ENCODE assay signal across 37 cellular contexts in the genomic region with DNA sequence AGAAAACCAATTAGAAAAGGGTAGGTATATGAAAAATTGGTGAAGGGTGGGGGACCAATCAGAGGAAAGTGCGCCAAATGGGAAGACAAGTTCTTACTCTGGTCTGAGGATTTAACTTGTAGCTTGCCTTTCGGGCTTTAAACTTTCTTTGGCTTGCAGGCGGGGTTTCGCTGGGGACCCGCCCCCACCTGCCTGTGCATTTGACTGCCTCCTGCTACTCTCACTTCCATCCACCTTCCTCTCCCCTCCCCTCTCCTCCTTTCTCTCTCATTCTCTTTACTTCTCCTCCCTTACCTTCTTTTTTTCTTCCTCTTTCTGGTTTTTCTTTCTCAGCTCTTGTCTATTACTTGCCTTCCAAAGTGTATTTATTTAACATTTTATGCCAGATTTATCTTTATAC.
"Had no signal": no experiment of that assay in that cellular context is flagged by ENCODE, and none has a peak within 500 bp of the region (broad histone marks: within the 10 kb centered on the region; RNA-seq: fewer than 3 reads in every experiment).

No MANE protein-coding gene starts in this region.

- H3K9me3 ChIP-seq: adrenal gland, body of pancreas, breast epithelium had no signal

- H3K27me3 Mint-ChIP-seq: activated B cell treated with CpG ODN at 0.5 μM for 24 hours; activated CD4-positive, alpha-beta memory T cell treated with anti-CD3 and anti-CD28 coated beads for 36 hours; activated CD4-positive, alpha-beta T cell treated with anti-CD3 and anti-CD28 coated beads, Interleukin-2, amount 10 ng/mL, durations not matched to agents 24 days and 14 days; activated CD8-positive, alpha-beta T cell treated with anti-CD3 and anti-CD28 coated beads for 36 hours; activated naive CD8-positive, alpha-beta T cell treated with anti-CD3 and anti-CD28 coated beads for 36 hours; activated T-helper 17 cell treated with anti-CD3 and anti-CD28 coated beads, Interleukin-2, amount 50 U/mL, for 72 hours had no signal

- H3K27me3 ChIP-seq: adrenal gland, body of pancreas, brain microvascular endothelial cell, breast epithelium had no signal

- H3K4me1 Mint-ChIP-seq: activated B cell treated with CpG ODN at 0.5 μM for 24 hours; activated CD4-positive, alpha-beta T cell treated with anti-CD3 and anti-CD28 coated beads, Interleukin-2, amount 10 ng/mL, durations not matched to agents 24 days and 14 days; activated naive CD8-positive, alpha-beta T cell treated with anti-CD3 and anti-CD28 coated beads for 36 hours; activated T-helper 17 cell treated with anti-CD3 and anti-CD28 coated beads, Interleukin-2, amount 50 U/mL, for 72 hours had no signal

- H3K4me1 ChIP-seq: adrenal gland, body of pancreas, breast epithelium had no signal

- FAIRE-seq: astrocyte, TTC549 had no signal

- H3K27ac Mint-ChIP-seq: activated B cell treated with CpG ODN at 0.5 μM for 24 hours; activated CD4-positive, alpha-beta memory T cell treated with anti-CD3 and anti-CD28 coated beads for 36 hours; activated CD4-positive, alpha-beta T cell treated with anti-CD3 and anti-CD28 coated beads, Interleukin-2, amount 10 ng/mL, durations not matched to agents 24 days and 14 days; activated CD8-positive, alpha-beta T cell treated with anti-CD3 and anti-CD28 coated beads for 36 hours; activated naive CD4-positive, alpha-beta T cell treated with anti-CD3 and anti-CD28 coated beads for 36 hours; activated naive CD4-positive, alpha-beta T cell treated with anti-CD3 and anti-CD28 coated beads, Interleukin-2, amount 50 U/mL, for 72 hours; activated naive CD8-positive, alpha-beta T cell treated with anti-CD3 and anti-CD28 coated beads for 36 hours; activated T-cell treated with anti-CD3 and anti-CD28 coated beads, Interleukin-2, amount 50 U/mL, for 72 hours; activated T-helper 1 cell treated with anti-CD3 and anti-CD28 coated beads, Interleukin-12 subunit alpha, Interleukin-12 subunit beta, Interleukin-2, Interleukin-4 antibody, amounts not matched to agents 30 ng/mL and 10 ng/mL and 1 ng/mL, durations not matched to agents 14 hours and 24 hours and 36 hours; activated T-helper 17 cell treated with anti-CD3 and anti-CD28 coated beads, Interleukin-2, amount 50 U/mL, for 72 hours; T-helper 1 cell treated with Interleukin-12 subunit alpha and Interleukin-12 subunit beta and Interleukin-4 antibody, amounts not matched to agents 30 μg/mL and 1 μg/mL, for 36 hours; T-helper 2 cell treated with Interferon-gamma antibody and Interleukin-4, amounts not matched to agents 5 μg/mL and 100 μg/mL, for 36 hours had no signal

- DNase-seq: activated B cell treated with CpG ODN at 0.5 μM for 24 hours; activated CD4-positive, alpha-beta memory T cell treated with anti-CD3 and anti-CD28 coated beads for 36 hours; activated CD4-positive, alpha-beta T cell treated with anti-CD3 and anti-CD28 coated beads for 4 hours; activated CD4-positive, alpha-beta T cell treated with anti-CD3 and anti-CD28 coated beads, Interleukin-2, amount 10 ng/mL, durations not matched to agents 24 days and 14 days; activated CD4-positive, alpha-beta T cell treated with anti-CD3 and anti-CD28 coated beads, Interleukin-2, amount 50 U/mL, for 1 hour; activated CD4-positive, alpha-beta T cell treated with anti-CD3 and anti-CD28 coated beads, Interleukin-2, amount 50 U/mL, for 4 hours; activated CD4-positive, CD25-positive, alpha-beta regulatory T cell treated with anti-CD3 and anti-CD28 coated beads, Interleukin-2, amount 50 U/mL, for 72 hours; activated CD8-positive, alpha-beta memory T cell treated with anti-CD3 and anti-CD28 coated beads, Interleukin-2, amount 50 U/mL, for 4 hours; activated CD8-positive, alpha-beta T cell treated with anti-CD3 and anti-CD28 coated beads for 36 hours; activated effector memory CD4-positive, alpha-beta T cell treated with anti-CD3 and anti-CD28 coated beads, Interleukin-2, amount 50 U/mL, for 16 hours; activated gamma-delta T cell treated with Interleukin-2 at 50 U/mL for 16 hours; activated naive CD4-positive, alpha-beta T cell; activated naive CD4-positive, alpha-beta T cell treated with anti-CD3 and anti-CD28 coated beads for 36 hours; activated naive CD4-positive, alpha-beta T cell treated with anti-CD3 and anti-CD28 coated beads, Interleukin-2, amount 50 U/mL, for 16 hours; activated naive CD8-positive, alpha-beta T cell treated with anti-CD3 and anti-CD28 coated beads for 36 hours; activated T-cell treated with anti-CD3 and anti-CD28 coated beads for 4 hours; activated T-cell treated with anti-CD3 and anti-CD28 coated beads, Interleukin-2, amount 50 U/mL, for 1 hour; activated T-cell treated with anti-CD3 and anti-CD28 coated beads, Interleukin-2, amount 50 U/mL, for 4 hours; activated T-cell treated with anti-CD3 and anti-CD28 coated beads, Interleukin-2, amount 50 U/mL, for 72 hours; adrenal gland; amniotic stem cell; aorta; body of pancreas; brain microvascular endothelial cell; central memory CD4-positive, alpha-beta T cell; T-helper 1 cell; T-helper 2 cell; T-helper 9 cell; WERI-Rb-1 had no signal

- H3K36me3 Mint-ChIP-seq: activated CD4-positive, alpha-beta memory T cell treated with anti-CD3 and anti-CD28 coated beads for 36 hours; activated naive CD4-positive, alpha-beta T cell treated with anti-CD3 and anti-CD28 coated beads, Interleukin-2, amount 50 U/mL, for 72 hours; activated naive CD8-positive, alpha-beta T cell treated with anti-CD3 and anti-CD28 coated beads for 36 hours had no signal

- ATAC-seq: activated CD8-positive, alpha-beta T cell treated with anti-CD3 and anti-CD28 coated beads for 36 hours; activated naive CD4-positive, alpha-beta T cell treated with anti-CD3 and anti-CD28 coated beads, Interleukin-2, amount 50 U/mL, for 72 hours; activated T-cell treated with anti-CD3 and anti-CD28 coated beads, Interleukin-2, amount 50 U/mL, for 4 hours; activated T-cell treated with anti-CD3 and anti-CD28 coated beads, Interleukin-2, amount 50 U/mL, for 72 hours; activated T-helper 17 cell treated with anti-CD3 and anti-CD28 coated beads, Interleukin-2, amount 50 U/mL, for 72 hours; body of pancreas had no signal

- H3K9me3 Mint-ChIP-seq: activated B cell treated with CpG ODN at 0.5 μM for 24 hours; activated CD4-positive, alpha-beta memory T cell treated with anti-CD3 and anti-CD28 coated beads for 36 hours; activated CD4-positive, alpha-beta T cell treated with anti-CD3 and anti-CD28 coated beads, Interleukin-2, amount 10 ng/mL, durations not matched to agents 24 days and 14 days; activated CD8-positive, alpha-beta T cell treated with anti-CD3 and anti-CD28 coated beads for 36 hours; activated naive CD4-positive, alpha-beta T cell treated with anti-CD3 and anti-CD28 coated beads for 36 hours; activated naive CD8-positive, alpha-beta T cell treated with anti-CD3 and anti-CD28 coated beads for 36 hours; activated T-cell treated with anti-CD3 and anti-CD28 coated beads, Interleukin-2, amount 50 U/mL, for 4 hours; activated T-cell treated with anti-CD3 and anti-CD28 coated beads, Interleukin-2, amount 50 U/mL, for 72 hours; activated T-helper 1 cell treated with anti-CD3 and anti-CD28 coated beads, Interleukin-12 subunit alpha, Interleukin-12 subunit beta, Interleukin-2, Interleukin-4 antibody, amounts not matched to agents 30 ng/mL and 10 ng/mL and 1 ng/mL, durations not matched to agents 14 hours and 24 hours and 36 hours; T-helper 1 cell treated with Interleukin-12 subunit alpha and Interleukin-12 subunit beta and Interleukin-4 antibody, amounts not matched to agents 30 μg/mL and 1 μg/mL, for 36 hours; T-helper 2 cell treated with Interferon-gamma antibody and Interleukin-4, amounts not matched to agents 5 μg/mL and 100 μg/mL, for 36 hours had no signal

- H3K4me3 Mint-ChIP-seq: activated B cell treated with CpG ODN at 0.5 μM for 24 hours; activated CD4-positive, alpha-beta memory T cell treated with anti-CD3 and anti-CD28 coated beads for 36 hours; activated CD4-positive, alpha-beta T cell treated with anti-CD3 and anti-CD28 coated beads, Interleukin-2, amount 10 ng/mL, durations not matched to agents 24 days and 14 days; activated CD8-positive, alpha-beta T cell treated with anti-CD3 and anti-CD28 coated beads for 36 hours; activated naive CD4-positive, alpha-beta T cell treated with anti-CD3 and anti-CD28 coated beads for 36 hours; activated naive CD8-positive, alpha-beta T cell treated with anti-CD3 and anti-CD28 coated beads for 36 hours; activated T-cell treated with anti-CD3 and anti-CD28 coated beads, Interleukin-2, amount 50 U/mL, for 4 hours; activated T-cell treated with anti-CD3 and anti-CD28 coated beads, Interleukin-2, amount 50 U/mL, for 72 hours; activated T-helper 1 cell treated with anti-CD3 and anti-CD28 coated beads, Interleukin-12 subunit alpha, Interleukin-12 subunit beta, Interleukin-2, Interleukin-4 antibody, amounts not matched to agents 30 ng/mL and 10 ng/mL and 1 ng/mL, durations not matched to agents 14 hours and 24 hours and 36 hours; activated T-helper 17 cell treated with anti-CD3 and anti-CD28 coated beads, Interleukin-2, amount 50 U/mL, for 72 hours; T-helper 1 cell treated with Interleukin-12 subunit alpha and Interleukin-12 subunit beta and Interleukin-4 antibody, amounts not matched to agents 30 μg/mL and 1 μg/mL, for 36 hours; T-helper 2 cell treated with Interferon-gamma antibody and Interleukin-4, amounts not matched to agents 5 μg/mL and 100 μg/mL, for 36 hours had no signal

- H3K36me3 ChIP-seq: adrenal gland, brain microvascular endothelial cell, breast epithelium, WERI-Rb-1 had no signal

- H3K27ac ChIP-seq: adrenal gland, body of pancreas, brain microvascular endothelial cell, breast epithelium, WERI-Rb-1 had no signal

- H3K4me3 ChIP-seq: adrenal gland, body of pancreas, breast epithelium had no signal
